1 cellular context compared by ENCODE assay signal in the genomic region with DNA sequence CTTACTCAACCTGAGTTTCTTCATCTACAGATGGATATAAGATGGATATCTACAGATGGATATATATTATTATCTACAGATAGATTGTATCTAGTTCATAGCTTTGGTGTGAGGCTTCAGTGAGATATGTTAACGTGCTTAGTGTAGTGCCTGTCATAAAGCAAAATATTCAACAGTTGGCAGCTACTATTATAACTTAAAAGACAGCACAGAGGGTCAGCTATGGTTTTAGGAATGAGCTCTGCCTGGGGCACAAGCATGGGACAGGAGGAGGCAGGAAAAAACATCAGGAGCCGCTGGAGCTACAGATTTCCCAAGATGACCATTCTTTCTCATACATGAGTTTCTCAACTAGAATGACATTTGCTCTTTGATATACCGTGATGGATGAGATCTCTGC.
TF ChIP-seq lines count a peak whose summit lies in the region.

No MANE protein-coding gene starts in this region.

TF ChIP-seq in K562, 482 proteins besides CTCF, POLR2A, EP300 and RAD21:
- 0 out of 2 replicates have a peak, but pooled peaks have one; percentile 24 for TF ChIP-seq GATAD2B (IDR thresholded peaks at IDR 0.05; ENCODE audit: borderline replicate concordance)
- TF ChIP-seq HMGN3 (IDR thresholded peaks at IDR 0.05; ENCODE audit: borderline replicate concordance, extremely low read depth, insufficient read length, low read depth, low read length): no peak
- TF ChIP-seq NR2C2 (CRISPR knock-in tag; IDR thresholded peaks at IDR 0.05): 0 out of 2 replicates have a peak, but pooled peaks have one; percentile 17
- no peak for TF ChIP-seq NR2C2 (tag; IDR thresholded peaks at IDR 0.05)
- 0 out of 2 replicates have a peak, but pooled peaks have one; percentile 0 for TF ChIP-seq LCOR (CRISPR knock-in tag; IDR thresholded peaks at IDR 0.05)
TF ChIP-seq in K562: peak in this region for 3.
